Comparison of ENCODE assay signal across 1 cellular context in the genomic region with DNA sequence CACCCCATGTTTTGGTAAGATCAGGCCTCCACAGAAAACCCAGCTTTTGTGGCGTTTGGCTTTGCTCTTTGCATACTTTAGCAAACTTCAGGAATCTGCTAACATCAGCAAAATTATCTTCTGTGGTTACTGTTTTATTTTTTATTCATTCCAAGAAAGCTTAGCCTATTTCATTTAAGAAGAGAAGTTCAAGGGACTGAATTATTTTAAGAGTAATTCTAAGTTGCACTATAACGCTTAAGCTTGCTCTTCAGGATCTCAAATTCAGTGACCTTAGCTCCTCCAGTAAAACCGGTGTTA.
TF ChIP-seq lines count a peak whose summit lies in the region.

No MANE protein-coding gene starts in this region.

TF ChIP-seq in K562, 482 proteins besides CTCF, POLR2A, EP300 and RAD21 (continued from another document):
- no peak for TF ChIP-seq PHB (CRISPR knock-in tag; IDR thresholded peaks at IDR 0.05)
- TF ChIP-seq, protein P1, sequence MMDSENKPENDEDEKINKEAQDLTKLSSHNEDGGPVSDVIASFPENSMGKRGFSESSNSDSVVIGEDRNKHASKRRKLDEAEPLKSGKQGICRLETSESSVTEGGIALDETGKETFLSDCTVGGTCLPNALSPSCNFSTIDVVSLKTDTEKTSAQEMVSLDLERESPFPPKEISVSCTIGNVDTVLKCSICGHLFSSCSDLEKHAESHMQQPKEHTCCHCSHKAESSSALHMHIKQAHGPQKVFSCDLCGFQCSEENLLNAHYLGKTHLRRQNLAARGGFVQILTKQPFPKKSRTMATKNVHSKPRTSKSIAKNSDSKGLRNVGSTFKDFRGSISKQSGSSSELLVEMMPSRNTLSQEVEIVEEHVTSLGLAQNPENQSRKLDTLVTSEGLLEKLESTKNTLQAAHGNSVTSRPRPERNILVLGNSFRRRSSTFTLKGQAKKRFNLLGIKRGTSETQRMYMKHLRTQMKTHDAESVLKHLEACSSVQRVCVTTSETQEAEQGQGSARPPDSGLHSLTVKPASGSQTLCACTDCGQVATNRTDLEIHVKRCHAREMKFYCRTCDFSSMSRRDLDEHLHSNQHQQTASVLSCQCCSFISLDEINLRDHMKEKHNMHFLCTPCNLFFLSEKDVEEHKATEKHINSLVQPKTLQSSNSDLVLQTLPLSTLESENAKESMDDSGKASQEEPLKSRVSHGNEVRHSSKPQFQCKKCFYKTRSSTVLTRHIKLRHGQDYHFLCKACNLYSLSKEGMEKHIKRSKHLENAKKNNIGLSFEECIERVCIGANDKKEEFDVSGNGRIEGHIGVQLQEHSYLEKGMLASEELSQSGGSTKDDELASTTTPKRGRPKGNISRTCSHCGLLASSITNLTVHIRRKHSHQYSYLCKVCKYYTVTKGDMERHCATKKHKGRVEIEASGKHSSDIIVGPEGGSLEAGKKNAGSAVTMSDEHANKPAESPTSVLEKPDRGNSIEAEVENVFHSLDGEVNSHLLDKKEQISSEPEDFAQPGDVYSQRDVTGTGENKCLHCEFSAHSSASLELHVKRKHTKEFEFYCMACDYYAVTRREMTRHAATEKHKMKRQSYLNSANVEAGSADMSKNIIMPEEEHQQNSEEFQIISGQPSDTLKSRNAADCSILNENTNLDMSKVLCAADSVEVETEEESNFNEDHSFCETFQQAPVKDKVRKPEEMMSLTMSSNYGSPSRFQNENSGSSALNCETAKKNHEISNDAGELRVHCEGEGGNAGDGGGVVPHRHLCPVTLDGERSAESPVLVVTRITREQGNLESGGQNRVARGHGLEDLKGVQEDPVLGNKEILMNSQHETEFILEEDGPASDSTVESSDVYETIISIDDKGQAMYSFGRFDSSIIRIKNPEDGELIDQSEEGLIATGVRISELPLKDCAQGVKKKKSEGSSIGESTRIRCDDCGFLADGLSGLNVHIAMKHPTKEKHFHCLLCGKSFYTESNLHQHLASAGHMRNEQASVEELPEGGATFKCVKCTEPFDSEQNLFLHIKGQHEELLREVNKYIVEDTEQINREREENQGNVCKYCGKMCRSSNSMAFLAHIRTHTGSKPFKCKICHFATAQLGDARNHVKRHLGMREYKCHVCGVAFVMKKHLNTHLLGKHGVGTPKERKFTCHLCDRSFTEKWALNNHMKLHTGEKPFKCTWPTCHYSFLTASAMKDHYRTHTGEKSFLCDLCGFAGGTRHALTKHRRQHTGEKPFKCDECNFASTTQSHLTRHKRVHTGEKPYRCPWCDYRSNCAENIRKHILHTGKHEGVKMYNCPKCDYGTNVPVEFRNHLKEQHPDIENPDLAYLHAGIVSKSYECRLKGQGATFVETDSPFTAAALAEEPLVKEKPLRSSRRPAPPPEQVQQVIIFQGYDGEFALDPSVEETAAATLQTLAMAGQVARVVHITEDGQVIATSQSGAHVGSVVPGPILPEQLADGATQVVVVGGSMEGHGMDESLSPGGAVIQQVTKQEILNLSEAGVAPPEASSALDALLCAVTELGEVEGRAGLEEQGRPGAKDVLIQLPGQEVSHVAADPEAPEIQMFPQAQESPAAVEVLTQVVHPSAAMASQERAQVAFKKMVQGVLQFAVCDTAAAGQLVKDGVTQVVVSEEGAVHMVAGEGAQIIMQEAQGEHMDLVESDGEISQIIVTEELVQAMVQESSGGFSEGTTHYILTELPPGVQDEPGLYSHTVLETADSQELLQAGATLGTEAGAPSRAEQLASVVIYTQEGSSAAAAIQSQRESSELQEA (IDR thresholded peaks at IDR 0.05; ENCODE audit: low read depth) = no peak
- no peak for TF ChIP-seq MYBL2 (IDR thresholded peaks at IDR 0.05; ENCODE audit: low read depth)
- no peak for TF ChIP-seq MYBL2 (CRISPR knock-in tag; IDR thresholded peaks at IDR 0.05; ENCODE audit: borderline replicate concordance)
- no peak for TF ChIP-seq CBX1 (IDR thresholded peaks at IDR 0.05; ENCODE audit: low read depth)
- TF ChIP-seq, protein P2, sequence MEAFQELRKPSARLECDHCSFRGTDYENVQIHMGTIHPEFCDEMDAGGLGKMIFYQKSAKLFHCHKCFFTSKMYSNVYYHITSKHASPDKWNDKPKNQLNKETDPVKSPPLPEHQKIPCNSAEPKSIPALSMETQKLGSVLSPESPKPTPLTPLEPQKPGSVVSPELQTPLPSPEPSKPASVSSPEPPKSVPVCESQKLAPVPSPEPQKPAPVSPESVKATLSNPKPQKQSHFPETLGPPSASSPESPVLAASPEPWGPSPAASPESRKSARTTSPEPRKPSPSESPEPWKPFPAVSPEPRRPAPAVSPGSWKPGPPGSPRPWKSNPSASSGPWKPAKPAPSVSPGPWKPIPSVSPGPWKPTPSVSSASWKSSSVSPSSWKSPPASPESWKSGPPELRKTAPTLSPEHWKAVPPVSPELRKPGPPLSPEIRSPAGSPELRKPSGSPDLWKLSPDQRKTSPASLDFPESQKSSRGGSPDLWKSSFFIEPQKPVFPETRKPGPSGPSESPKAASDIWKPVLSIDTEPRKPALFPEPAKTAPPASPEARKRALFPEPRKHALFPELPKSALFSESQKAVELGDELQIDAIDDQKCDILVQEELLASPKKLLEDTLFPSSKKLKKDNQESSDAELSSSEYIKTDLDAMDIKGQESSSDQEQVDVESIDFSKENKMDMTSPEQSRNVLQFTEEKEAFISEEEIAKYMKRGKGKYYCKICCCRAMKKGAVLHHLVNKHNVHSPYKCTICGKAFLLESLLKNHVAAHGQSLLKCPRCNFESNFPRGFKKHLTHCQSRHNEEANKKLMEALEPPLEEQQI (IDR thresholded peaks at IDR 0.05) = no peak
- TF ChIP-seq C11orf30 (IDR thresholded peaks at IDR 0.05; ENCODE audit: low read depth) = peak; percentile 66
- TF ChIP-seq ZNF316 (IDR thresholded peaks at IDR 0.05) = peak; percentile 82
- peak; percentile 85 for TF ChIP-seq MAFF (IDR thresholded peaks at IDR 0.05; ENCODE audit: low read length)
- peak; percentile 84 for TF ChIP-seq MAFK (IDR thresholded peaks at IDR 0.05; ENCODE audit: low read length)
